8 cellular contexts compared by ENCODE assay signal in genomic region chr2:196233808-196234501, GRCh38.
DNase-seq lines count a peak whose midpoint lies in the region; ATAC-seq lines count a peak whose summit lies in the region.

No MANE protein-coding gene starts in this region.

- peak overlapping the region; percentile 92 for H3K27ac ChIP-seq in ACC112 (ENCODE audit: low read depth, low read length)

- intact Hi-C loops in head of caudate nucleus (cut with DNase I): no loop called here

- H3K4me3 Mint-ChIP-seq in activated naive CD8-positive, alpha-beta T cell treated with anti-CD3 and anti-CD28 coated beads, Interleukin-2, amount 10 ng/mL, durations not matched to agents 7 days and 5 days: peak overlapping the region; percentile 55
- peak overlapping the region in 9 of 10 donors; percentile 4 to 59 (median 41) for H3K4me3 Mint-ChIP-seq in naive thymus-derived CD8-positive, alpha-beta T cell

- H3K9me3 Mint-ChIP-seq in activated naive CD8-positive, alpha-beta T cell treated with anti-CD3 and anti-CD28 coated beads, Interleukin-2, amount 10 ng/mL, durations not matched to agents 7 days and 5 days: no peaks in the 10 kb centered on the region
- H3K9me3 Mint-ChIP-seq in naive thymus-derived CD8-positive, alpha-beta T cell: no peaks in the 10 kb centered on the region

- POLR2A ChIA-PET in activated naive CD8-positive, alpha-beta T cell treated with anti-CD3 and anti-CD28 coated beads, Interleukin-2, amount 10 ng/mL, durations not matched to agents 7 days and 5 days (lab: Charles Lee): interaction anchor here (0.6 to 11.2 kb wide), 21 partner anchors 8 to 661 kb away, joined by 3 to 169 read pairs (median 5); partner anchors contain the start of gene STK17B
- POLR2A ChIA-PET in naive thymus-derived CD8-positive, alpha-beta T cell (lab: Charles Lee): interaction anchor here (0.7 to 6.3 kb wide), 14 partner anchors 9 to 693 kb away, joined by 3 to 62 read pairs (median 4); partner anchors contain the start of genes PGAP1 and STK17B

- H3K4me3 ChIP-seq in ACC112 (ENCODE audit: low read depth, low read length): peak overlapping the region; percentile 38; the same call in 1 of the 2 replicates

- no peaks in the 10 kb centered on the region for H3K27me3 ChIP-seq in ACC112 (ENCODE audit: insufficient read depth, low read length)

- no peaks in the 10 kb centered on the region for H3K79me2 ChIP-seq in ACC112 (ENCODE audit: control insufficient read depth, insufficient read depth, low read length, unreplicated experiment)

- H3K27ac Mint-ChIP-seq in activated naive CD8-positive, alpha-beta T cell treated with anti-CD3 and anti-CD28 coated beads, Interleukin-2, amount 10 ng/mL, durations not matched to agents 7 days and 5 days: peak overlapping the region; percentile 88
- H3K27ac Mint-ChIP-seq in naive thymus-derived CD8-positive, alpha-beta T cell: peak overlapping the region; percentile 87 to 100 (median 96)

- peak overlapping the region; percentile 26 for H2AFZ ChIP-seq in ACC112 (ENCODE audit: low read length, unreplicated experiment)

- H3K36me3 ChIP-seq in ACC112 (ENCODE audit: insufficient read depth, low read length): no peaks in the 10 kb centered on the region

- peak; percentile 70 for ATAC-seq in GM19397 (IDR thresholded peaks at IDR 0.05; ENCODE audit: unreplicated experiment)
- ATAC-seq in HG03460 (IDR thresholded peaks at IDR 0.05; ENCODE audit: unreplicated experiment): peak; percentile 72
- peak; percentile 41 for ATAC-seq in activated naive CD8-positive, alpha-beta T cell treated with anti-CD3 and anti-CD28 coated beads, Interleukin-2, amount 10 ng/mL, durations not matched to agents 7 days and 5 days (ENCODE audit: low read depth)
- ATAC-seq in naive thymus-derived CD8-positive, alpha-beta T cell: peak; percentile 39 to 44

- H3K4me1 Mint-ChIP-seq in activated naive CD8-positive, alpha-beta T cell treated with anti-CD3 and anti-CD28 coated beads, Interleukin-2, amount 10 ng/mL, durations not matched to agents 7 days and 5 days: peaks cover 82% of the 10 kb centered on the region
- peaks cover 27 to 93% (median 86%) of the 10 kb centered on the region in 4 donors for H3K4me1 Mint-ChIP-seq in naive thymus-derived CD8-positive, alpha-beta T cell

- H3K36me3 Mint-ChIP-seq in activated naive CD8-positive, alpha-beta T cell treated with anti-CD3 and anti-CD28 coated beads, Interleukin-2, amount 10 ng/mL, durations not matched to agents 7 days and 5 days: peaks cover 11% of the 10 kb centered on the region
- peaks cover 0 to 7% (median 0%) of the 10 kb centered on the region in 3 donors for H3K36me3 Mint-ChIP-seq in naive thymus-derived CD8-positive, alpha-beta T cell

- H3K4me1 ChIP-seq in ACC112 (ENCODE audit: control insufficient read depth, insufficient read depth, low read length, unreplicated experiment): peaks cover 32% of the 10 kb centered on the region

- DNase-seq in activated naive CD8-positive, alpha-beta T cell treated with anti-CD3 and anti-CD28 coated beads, Interleukin-2, amount 10 ng/mL, durations not matched to agents 7 days and 5 days: no peak
- DNase-seq in naive thymus-derived CD8-positive, alpha-beta T cell: peak in 4 of 10 donors; percentile 34 to 61 (median 50)
- DNase-seq in head of caudate nucleus (no peak), NCI-H1048 (lab: John Stamatoyannopoulos, UW) (no peak), RKO (ENCODE audit: low spot score) (no peak)

- H3K27me3 Mint-ChIP-seq in activated naive CD8-positive, alpha-beta T cell treated with anti-CD3 and anti-CD28 coated beads, Interleukin-2, amount 10 ng/mL, durations not matched to agents 7 days and 5 days: no peaks in the 10 kb centered on the region
- no peaks in the 10 kb centered on the region for H3K27me3 Mint-ChIP-seq in naive thymus-derived CD8-positive, alpha-beta T cell
